11 cellular contexts compared by ENCODE assay signal in genomic region chr4:40392241-40392640, GRCh38. TPM values are rescaled to one million over a fixed set of nuclear protein-coding genes. Genes with fewer than 3 reads are reported as not detected.
"Had no signal": no experiment of that assay in that cellular context is flagged by ENCODE, and none has a peak within 500 bp of the region (broad histone marks: within the 10 kb centered on the region; RNA-seq: fewer than 3 reads in every experiment).

No MANE protein-coding gene starts in this region.

RNA-seq across cellular contexts. Expression of gene CHRNA9, which starts 57.1 kb away (rescaled TPM):
- total RNA-seq: colonic mucosa, dermis microvascular lymphatic vessel endothelial cell, esophagus mucosa, esophagus squamous epithelium, gastrocnemius medialis, glomerular endothelial cell, heart right ventricle, kidney epithelial cell, left cardiac atrium, left ventricle myocardium superior, mucosa of gallbladder had no signal
